8 cellular contexts compared by ENCODE assay signal in the genomic region with DNA sequence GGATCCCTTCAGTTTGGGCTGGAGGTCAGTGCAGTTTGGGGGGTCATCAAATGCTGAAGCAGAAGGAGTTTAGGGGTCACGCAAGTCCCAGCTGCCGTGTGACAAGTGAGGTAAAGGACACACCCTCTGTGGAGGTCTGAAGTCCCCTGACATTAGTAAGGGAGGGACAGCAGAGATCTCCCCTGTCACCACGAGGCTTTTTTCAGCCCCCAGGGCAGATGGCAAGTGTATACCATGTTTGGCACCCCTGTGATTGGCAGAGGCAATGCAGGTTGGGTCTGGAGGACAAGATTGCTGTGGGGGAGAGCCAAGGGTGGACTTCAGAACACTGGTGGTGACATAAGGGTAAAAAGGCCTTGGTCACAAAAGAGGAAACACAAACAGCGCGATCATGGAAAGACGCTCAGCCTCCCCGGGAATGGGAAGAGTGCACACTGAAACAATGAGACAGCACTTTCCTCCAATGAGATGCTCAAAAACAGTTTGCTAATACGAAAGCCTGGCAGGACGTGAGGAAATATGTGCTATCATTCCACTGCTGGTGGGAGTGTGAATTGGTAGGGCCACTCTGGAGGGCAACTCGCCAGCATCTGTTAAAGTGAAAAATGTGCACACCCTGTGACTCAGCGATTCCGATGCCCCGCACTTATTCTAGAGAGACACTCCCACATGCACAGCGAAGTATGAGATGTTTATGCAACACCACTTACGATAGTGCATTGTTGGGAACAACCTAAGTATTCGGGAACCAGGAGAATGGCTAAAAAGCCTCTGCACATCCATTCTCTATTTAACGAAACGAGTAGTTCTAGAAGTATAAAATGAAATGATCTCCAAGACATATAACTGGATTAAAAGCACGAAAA. TPM values are rescaled to one million over a fixed set of nuclear protein-coding genes. Genes with fewer than 3 reads are reported as not detected.
A peak's percentile ranks its signal among the peaks of the same experiment; 100 is the strongest.
DNase-seq lines count a peak whose midpoint lies in the region; ATAC-seq, FAIRE-seq and TF ChIP-seq lines count a peak whose summit lies in the region.

No MANE protein-coding gene starts in this region.

- H4K20me1 ChIP-seq in OCI-LY7 (ENCODE audit: insufficient read depth, low read length), result no peaks in the 10 kb centered on the region

- no peaks in the 10 kb centered on the region for H3K79me2 ChIP-seq in OCI-LY7 (ENCODE audit: insufficient read depth, low read depth, low read length)

- ATAC-seq in left ventricle myocardium superior (peak; percentile 86), HG03039 (IDR thresholded peaks at IDR 0.05; ENCODE audit: unreplicated experiment) (no peak), HG03139 (IDR thresholded peaks at IDR 0.05; ENCODE audit: unreplicated experiment) (no peak), GM18861 (IDR thresholded peaks at IDR 0.05; ENCODE audit: unreplicated experiment) (no peak)

- H3K4me1 ChIP-seq in OCI-LY7 (ENCODE audit: insufficient read depth, low read length, poor library complexity, severe bottlenecking), result peaks cover 90% of the 10 kb centered on the region

- TF ChIP-seq POLR2A in GM12892 (IDR thresholded peaks at IDR 0.05; ENCODE audit: low read depth, low read length), result no peak

- H2AFZ ChIP-seq in OCI-LY7 (ENCODE audit: low read length), result peak overlapping the region; percentile 76

- H3K36me3 ChIP-seq in OCI-LY7 (ENCODE audit: insufficient read depth, low read length), result no peaks in the 10 kb centered on the region

- H3K27ac ChIP-seq in OCI-LY7 (ENCODE audit: low read depth, low read length, poor library complexity, severe bottlenecking), result peak overlapping the region; percentile 68

- CTCF ChIA-PET in OCI-LY7 (lab: Charles Lee; ENCODE audit: unreplicated experiment), result no interaction called here

- H3K9me2 ChIP-seq in OCI-LY7 (ENCODE audit: insufficient read depth, low read length), result no peaks in the 10 kb centered on the region

- peak overlapping the region; percentile 43 for H3K4me2 ChIP-seq in OCI-LY7 (ENCODE audit: low read length)

- H3K9me3 ChIP-seq in OCI-LY7 (ENCODE audit: low read length), result no peaks in the 10 kb centered on the region

- TF ChIP-seq CTCF in OCI-LY7 (conservative IDR thresholded peaks at IDR 0.05; ENCODE audit: low read length), result no peak
- no peak for TF ChIP-seq CTCF in retinal pigment epithelial cell (conservative IDR thresholded peaks at IDR 0.05; ENCODE audit: low read depth, low read length)

- POLR2A ChIA-PET in OCI-LY7 (lab: Charles Lee), result interaction anchor here (7.4 kb wide), 1 partner anchor 14 kb away, joined by 74 read pairs; a partner anchor contains a TSS

- peak; percentile 78 for FAIRE-seq in GM12892 (lab: Jason Lieb, UNC)

- DNase-seq in GM12892 (ENCODE audit: insufficient read length) (no peak), OCI-LY7 (ENCODE audit: low spot score) (peak; percentile 41), amniotic epithelial cell (ENCODE audit: low read depth) (peak; percentile 99), left ventricle myocardium superior (peak; percentile 73), retinal pigment epithelial cell (ENCODE audit: low read depth) (peak; percentile 43)

- peak overlapping the region; percentile 6 for H3K4me3 ChIP-seq in OCI-LY7 (ENCODE audit: low read depth, low read length, poor library complexity, severe bottlenecking)
- H3K4me3 ChIP-seq in retinal pigment epithelial cell (ENCODE audit: low read length), result no peak overlapping the region

- BruUV-seq in OCI-LY7 (replicated peaks; lab: Mats Ljungman, UMichigan), result no TSS peak

- intact Hi-C loops in OCI-LY7 (cut with micrococcal nuclease; ENCODE audit: unreplicated experiment), result no loop called here
- intact Hi-C loops in left ventricle myocardium superior (cut with micrococcal nuclease), result no loop called here

RNA-seq across cellular contexts. Expression of a gene that starts 14.4 kb away (rescaled TPM):
- polyA plus RNA-seq in GM12892 (2012; ENCODE audit: missing spikeins), result 82.1 TPM
- total RNA-seq in OCI-LY7 (2014; rRNA removed; shearing (Covaris generic)), result 18.0 and 19.8 TPM in 2 replicates
- total RNA-seq in OCI-LY7 (2022) (39.9 and 48.3 TPM in 2 replicates), left ventricle myocardium superior (0.20 TPM)

RNA-seq across cellular contexts. Expression of a gene that starts 21.5 kb away (rescaled TPM):
- polyA plus RNA-seq in GM12892 (2012; ENCODE audit: missing spikeins), result 32.1 TPM
- 18.4 and 23.7 TPM in 2 replicates for total RNA-seq in OCI-LY7 (2014; rRNA removed; shearing (Covaris generic))
- total RNA-seq in OCI-LY7 (2022) (22.2 and 25.5 TPM in 2 replicates), left ventricle myocardium superior (13.1 TPM)

RNA-seq across cellular contexts. Expression of a gene that starts 40.1 kb away (rescaled TPM):
- polyA plus RNA-seq in GM12892 (2012; ENCODE audit: missing spikeins), result 29.2 TPM
- total RNA-seq in OCI-LY7 (2014; rRNA removed; shearing (Covaris generic)), result 82.7 and 86.0 TPM in 2 replicates
- 46.9 and 51.6 TPM in 2 replicates for total RNA-seq in OCI-LY7 (2022)
- total RNA-seq in left ventricle myocardium superior, result 3.6 TPM

RNA-seq across cellular contexts. Expression of a gene that starts 46.4 kb away (rescaled TPM):
- polyA plus RNA-seq in GM12892 (2012; ENCODE audit: missing spikeins), result 0.40 TPM
- not detected in 2 replicates for total RNA-seq in OCI-LY7 (2014; rRNA removed; shearing (Covaris generic))
- not detected in 2 replicates for total RNA-seq in OCI-LY7 (2022)
- 32.9 TPM for total RNA-seq in left ventricle myocardium superior

RNA-seq across cellular contexts. Expression of a gene that starts 55.0 kb away (rescaled TPM):
- polyA plus RNA-seq in GM12892 (2012; ENCODE audit: missing spikeins), result not detected
- total RNA-seq in OCI-LY7 (2014; rRNA removed; shearing (Covaris generic)), result 0.35 and 0.51 TPM in 2 replicates
- total RNA-seq in OCI-LY7 (2022), result 1.0 and 1.3 TPM in 2 replicates
- total RNA-seq in left ventricle myocardium superior, result 1.7 TPM

Comparison
In these comparisons a context has a peak if more than half of its experiments do, and no peak if none do; other contexts are left out.
1. RNA of a gene that starts 14.4 kb away (total RNA-seq): 18.0 to 48.3 TPM in OCI-LY7; 0.20 TPM in left ventricle myocardium superior (single experiment); every median in the first group is over 10 times any median in the second.
2. RNA of a gene that starts 40.1 kb away (total RNA-seq): 46.9 to 86.0 TPM in OCI-LY7; 3.6 TPM in left ventricle myocardium superior (single experiment); every median in the first group is over 10 times any median in the second.